ENCODE assay signal across 8 cellular contexts in genomic region chr20:50929299-50930138, GRCh38. TPM values are rescaled to one million over a fixed set of nuclear protein-coding genes. Genes with fewer than 3 reads are reported as not detected.
DNase-seq lines count a peak whose midpoint lies in the region; ATAC-seq lines count a peak whose summit lies in the region.

No MANE protein-coding gene starts in this region.

- no peaks in the 10 kb centered on the region for H3K9me3 Mint-ChIP-seq in activated CD4-positive, alpha-beta memory T cell treated with anti-CD3 and anti-CD28 coated beads, Interleukin-2, amount 10 ng/mL, durations not matched to agents 7 days and 5 days

- H3K36me3 Mint-ChIP-seq in activated CD4-positive, alpha-beta memory T cell treated with anti-CD3 and anti-CD28 coated beads, Interleukin-2, amount 10 ng/mL, durations not matched to agents 7 days and 5 days (ENCODE audit: low read depth): peaks cover 64% of the 10 kb centered on the region

- H3K4me1 Mint-ChIP-seq in activated CD4-positive, alpha-beta memory T cell treated with anti-CD3 and anti-CD28 coated beads, Interleukin-2, amount 10 ng/mL, durations not matched to agents 7 days and 5 days: peaks cover 56% of the 10 kb centered on the region

- ATAC-seq in GM19438 (IDR thresholded peaks at IDR 0.05; ENCODE audit: low read depth, unreplicated experiment): peak; percentile 57

- H3K27me3 Mint-ChIP-seq in activated CD4-positive, alpha-beta memory T cell treated with anti-CD3 and anti-CD28 coated beads, Interleukin-2, amount 10 ng/mL, durations not matched to agents 7 days and 5 days: no peaks in the 10 kb centered on the region

- H3K4me3 Mint-ChIP-seq in activated CD4-positive, alpha-beta memory T cell treated with anti-CD3 and anti-CD28 coated beads, Interleukin-2, amount 10 ng/mL, durations not matched to agents 7 days and 5 days: peak overlapping the region; percentile 91

- POLR2A ChIA-PET in activated CD4-positive, alpha-beta memory T cell treated with anti-CD3 and anti-CD28 coated beads, Interleukin-2, amount 10 ng/mL, durations not matched to agents 7 days and 5 days (lab: Charles Lee): interaction anchor here (0.5 to 9.5 kb wide), 15 partner anchors 7 to 1333 kb away, joined by 3 to 170 read pairs (median 5); partner anchors contain the start of genes BCAS4, DPM1 and MOCS3

- CTCF ChIA-PET in activated CD4-positive, alpha-beta memory T cell treated with anti-CD3 and anti-CD28 coated beads, Interleukin-2, amount 10 ng/mL, durations not matched to agents 7 days and 5 days (lab: Charles Lee): interaction anchor here (0.6 to 16.8 kb wide), 30 partner anchors 9 to 570 kb away, joined by 3 to 289 read pairs (median 4); partner anchors contain the start of genes BCAS4, DPM1 and MOCS3

- DNase-seq in CD1c-positive myeloid dendritic cell (ENCODE audit: extremely low spot score) (peak; percentile 95), HK-2 (ENCODE audit: unreplicated experiment) (peak; percentile 90), NCI-H82 (lab: John Stamatoyannopoulos, UW) (peak; percentile 98), medulla oblongata (ENCODE audit: extremely low spot score) (peak; percentile 96)
- peak; percentile 96 for DNase-seq in activated CD4-positive, alpha-beta memory T cell treated with anti-CD3 and anti-CD28 coated beads, Interleukin-2, amount 10 ng/mL, durations not matched to agents 7 days and 5 days
- peak; percentile 74 for DNase-seq in effector CD8-positive, alpha-beta T cell (lab: John Stamatoyannopoulos, UW)
- peak; percentile 91 to 96 (median 91) for DNase-seq in stimulated activated CD4-positive, alpha-beta T cell treated with anti-CD3 and anti-CD28 coated beads, TNF-alpha, amount 100 ng/mL, for 48 hours (ENCODE audit: low read depth in 3 of 3)

- H3K27ac Mint-ChIP-seq in activated CD4-positive, alpha-beta memory T cell treated with anti-CD3 and anti-CD28 coated beads, Interleukin-2, amount 10 ng/mL, durations not matched to agents 7 days and 5 days: peak overlapping the region; percentile 96

RNA-seq across cellular contexts. Expression of gene ADNP, which starts 1.7 kb away (rescaled TPM):
- 10 to 100 TPM; 58.8 to 63.3 TPM for total RNA-seq in activated CD4-positive, alpha-beta memory T cell treated with anti-CD3 and anti-CD28 coated beads, Interleukin-2, amount 10 ng/mL, durations not matched to agents 7 days and 5 days

RNA-seq across cellular contexts. Expression of gene DPM1, which starts 28.8 kb away (rescaled TPM):
- 10 to 100 TPM; 46.8 to 49.8 TPM for total RNA-seq in activated CD4-positive, alpha-beta memory T cell treated with anti-CD3 and anti-CD28 coated beads, Interleukin-2, amount 10 ng/mL, durations not matched to agents 7 days and 5 days

RNA-seq across cellular contexts. Expression of gene MOCS3, which starts 29.1 kb away (rescaled TPM):
- 1 to 10 TPM; 4.1 to 4.7 TPM for total RNA-seq in activated CD4-positive, alpha-beta memory T cell treated with anti-CD3 and anti-CD28 coated beads, Interleukin-2, amount 10 ng/mL, durations not matched to agents 7 days and 5 days

Comparison
In these comparisons a context has a peak if more than half of its experiments do, and no peak if none do; other contexts are left out.
1. Peak in every context shown above with its lines: DNase-seq and ATAC-seq.